In the genomic region with DNA sequence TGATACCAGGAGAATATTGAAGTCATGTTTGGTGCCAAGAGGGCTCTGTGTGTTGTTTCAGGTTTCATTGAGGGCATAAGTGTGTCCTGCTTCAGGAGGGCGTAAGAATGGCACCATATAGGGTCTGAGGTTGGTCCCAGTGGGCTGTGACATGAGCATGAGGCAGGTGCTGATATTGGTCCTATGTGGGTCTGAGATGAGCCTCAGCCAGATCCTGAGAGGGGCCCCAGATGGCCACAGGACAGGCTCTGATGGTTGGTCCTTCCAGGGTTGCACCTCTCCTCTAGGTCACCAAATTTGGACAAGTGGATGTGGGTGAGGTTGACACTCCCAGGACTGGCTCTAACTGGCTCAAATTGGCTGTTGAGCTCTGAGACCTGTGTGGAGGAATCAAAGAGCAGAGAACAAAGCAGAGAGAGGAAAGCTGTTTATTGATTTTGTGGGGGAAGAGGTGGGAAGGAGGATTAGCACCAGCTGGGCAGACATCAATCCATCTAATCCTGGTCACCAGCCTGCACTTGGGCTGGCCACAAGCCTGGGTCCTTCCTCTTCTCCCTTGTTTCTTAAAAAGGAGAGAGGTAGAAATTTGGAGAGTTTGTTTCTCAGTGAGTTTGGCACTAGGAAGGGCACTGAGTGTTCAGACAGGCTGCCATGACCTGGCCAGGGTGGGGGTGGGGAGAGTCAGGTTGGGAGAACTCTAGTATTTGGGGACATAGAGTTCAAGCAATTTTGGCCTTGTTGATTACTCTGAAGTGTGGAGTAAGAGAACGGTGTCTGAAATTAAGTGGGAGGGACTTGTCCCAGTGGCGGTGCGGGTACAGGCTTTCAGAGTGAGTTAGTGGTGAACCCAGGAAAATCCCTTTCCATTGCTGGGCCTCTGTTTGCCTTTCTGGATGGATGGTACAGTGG, we compare ENCODE assay signal across 1 cellular context.
TF ChIP-seq lines count a peak whose summit lies in the region.

No MANE protein-coding gene starts in this region.

TF ChIP-seq in GM23338, 12 proteins besides CTCF, POLR2A, EP300 and RAD21 (continued from another document):
- TF ChIP-seq, protein P1, sequence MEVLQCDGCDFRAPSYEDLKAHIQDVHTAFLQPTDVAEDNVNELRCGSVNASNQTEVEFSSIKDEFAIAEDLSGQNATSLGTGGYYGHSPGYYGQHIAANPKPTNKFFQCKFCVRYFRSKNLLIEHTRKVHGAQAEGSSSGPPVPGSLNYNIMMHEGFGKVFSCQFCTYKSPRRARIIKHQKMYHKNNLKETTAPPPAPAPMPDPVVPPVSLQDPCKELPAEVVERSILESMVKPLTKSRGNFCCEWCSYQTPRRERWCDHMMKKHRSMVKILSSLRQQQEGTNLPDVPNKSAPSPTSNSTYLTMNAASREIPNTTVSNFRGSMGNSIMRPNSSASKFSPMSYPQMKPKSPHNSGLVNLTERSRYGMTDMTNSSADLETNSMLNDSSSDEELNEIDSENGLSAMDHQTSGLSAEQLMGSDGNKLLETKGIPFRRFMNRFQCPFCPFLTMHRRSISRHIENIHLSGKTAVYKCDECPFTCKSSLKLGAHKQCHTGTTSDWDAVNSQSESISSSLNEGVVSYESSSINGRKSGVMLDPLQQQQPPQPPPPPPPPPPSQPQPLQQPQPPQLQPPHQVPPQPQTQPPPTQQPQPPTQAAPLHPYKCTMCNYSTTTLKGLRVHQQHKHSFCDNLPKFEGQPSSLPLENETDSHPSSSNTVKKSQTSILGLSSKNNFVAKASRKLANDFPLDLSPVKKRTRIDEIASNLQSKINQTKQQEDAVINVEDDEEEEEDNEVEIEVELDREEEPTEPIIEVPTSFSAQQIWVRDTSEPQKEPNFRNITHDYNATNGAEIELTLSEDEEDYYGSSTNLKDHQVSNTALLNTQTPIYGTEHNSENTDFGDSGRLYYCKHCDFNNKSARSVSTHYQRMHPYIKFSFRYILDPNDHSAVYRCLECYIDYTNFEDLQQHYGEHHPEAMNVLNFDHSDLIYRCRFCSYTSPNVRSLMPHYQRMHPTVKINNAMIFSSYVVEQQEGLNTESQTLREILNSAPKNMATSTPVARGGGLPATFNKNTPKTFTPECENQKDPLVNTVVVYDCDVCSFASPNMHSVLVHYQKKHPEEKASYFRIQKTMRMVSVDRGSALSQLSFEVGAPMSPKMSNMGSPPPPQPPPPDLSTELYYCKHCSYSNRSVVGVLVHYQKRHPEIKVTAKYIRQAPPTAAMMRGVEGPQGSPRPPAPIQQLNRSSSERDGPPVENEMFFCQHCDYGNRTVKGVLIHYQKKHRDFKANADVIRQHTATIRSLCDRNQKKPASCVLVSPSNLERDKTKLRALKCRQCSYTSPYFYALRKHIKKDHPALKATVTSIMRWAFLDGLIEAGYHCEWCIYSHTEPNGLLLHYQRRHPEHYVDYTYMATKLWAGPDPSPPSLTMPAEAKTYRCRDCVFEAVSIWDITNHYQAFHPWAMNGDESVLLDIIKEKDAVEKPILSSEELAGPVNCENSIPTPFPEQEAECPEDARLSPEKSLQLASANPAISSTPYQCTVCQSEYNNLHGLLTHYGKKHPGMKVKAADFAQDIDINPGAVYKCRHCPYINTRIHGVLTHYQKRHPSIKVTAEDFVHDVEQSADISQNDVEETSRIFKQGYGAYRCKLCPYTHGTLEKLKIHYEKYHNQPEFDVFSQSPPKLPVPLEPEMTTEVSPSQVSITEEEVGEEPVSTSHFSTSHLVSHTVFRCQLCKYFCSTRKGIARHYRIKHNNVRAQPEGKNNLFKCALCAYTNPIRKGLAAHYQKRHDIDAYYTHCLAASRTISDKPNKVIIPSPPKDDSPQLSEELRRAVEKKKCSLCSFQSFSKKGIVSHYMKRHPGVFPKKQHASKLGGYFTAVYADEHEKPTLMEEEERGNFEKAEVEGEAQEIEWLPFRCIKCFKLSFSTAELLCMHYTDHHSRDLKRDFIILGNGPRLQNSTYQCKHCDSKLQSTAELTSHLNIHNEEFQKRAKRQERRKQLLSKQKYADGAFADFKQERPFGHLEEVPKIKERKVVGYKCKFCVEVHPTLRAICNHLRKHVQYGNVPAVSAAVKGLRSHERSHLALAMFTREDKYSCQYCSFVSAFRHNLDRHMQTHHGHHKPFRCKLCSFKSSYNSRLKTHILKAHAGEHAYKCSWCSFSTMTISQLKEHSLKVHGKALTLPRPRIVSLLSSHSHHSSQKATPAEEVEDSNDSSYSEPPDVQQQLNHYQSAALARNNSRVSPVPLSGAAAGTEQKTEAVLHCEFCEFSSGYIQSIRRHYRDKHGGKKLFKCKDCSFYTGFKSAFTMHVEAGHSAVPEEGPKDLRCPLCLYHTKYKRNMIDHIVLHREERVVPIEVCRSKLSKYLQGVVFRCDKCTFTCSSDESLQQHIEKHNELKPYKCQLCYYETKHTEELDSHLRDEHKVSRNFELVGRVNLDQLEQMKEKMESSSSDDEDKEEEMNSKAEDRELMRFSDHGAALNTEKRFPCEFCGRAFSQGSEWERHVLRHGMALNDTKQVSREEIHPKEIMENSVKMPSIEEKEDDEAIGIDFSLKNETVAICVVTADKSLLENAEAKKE (CRISPR knock-in tag; IDR thresholded peaks at IDR 0.05): no peak
- TF ChIP-seq, protein P2, sequence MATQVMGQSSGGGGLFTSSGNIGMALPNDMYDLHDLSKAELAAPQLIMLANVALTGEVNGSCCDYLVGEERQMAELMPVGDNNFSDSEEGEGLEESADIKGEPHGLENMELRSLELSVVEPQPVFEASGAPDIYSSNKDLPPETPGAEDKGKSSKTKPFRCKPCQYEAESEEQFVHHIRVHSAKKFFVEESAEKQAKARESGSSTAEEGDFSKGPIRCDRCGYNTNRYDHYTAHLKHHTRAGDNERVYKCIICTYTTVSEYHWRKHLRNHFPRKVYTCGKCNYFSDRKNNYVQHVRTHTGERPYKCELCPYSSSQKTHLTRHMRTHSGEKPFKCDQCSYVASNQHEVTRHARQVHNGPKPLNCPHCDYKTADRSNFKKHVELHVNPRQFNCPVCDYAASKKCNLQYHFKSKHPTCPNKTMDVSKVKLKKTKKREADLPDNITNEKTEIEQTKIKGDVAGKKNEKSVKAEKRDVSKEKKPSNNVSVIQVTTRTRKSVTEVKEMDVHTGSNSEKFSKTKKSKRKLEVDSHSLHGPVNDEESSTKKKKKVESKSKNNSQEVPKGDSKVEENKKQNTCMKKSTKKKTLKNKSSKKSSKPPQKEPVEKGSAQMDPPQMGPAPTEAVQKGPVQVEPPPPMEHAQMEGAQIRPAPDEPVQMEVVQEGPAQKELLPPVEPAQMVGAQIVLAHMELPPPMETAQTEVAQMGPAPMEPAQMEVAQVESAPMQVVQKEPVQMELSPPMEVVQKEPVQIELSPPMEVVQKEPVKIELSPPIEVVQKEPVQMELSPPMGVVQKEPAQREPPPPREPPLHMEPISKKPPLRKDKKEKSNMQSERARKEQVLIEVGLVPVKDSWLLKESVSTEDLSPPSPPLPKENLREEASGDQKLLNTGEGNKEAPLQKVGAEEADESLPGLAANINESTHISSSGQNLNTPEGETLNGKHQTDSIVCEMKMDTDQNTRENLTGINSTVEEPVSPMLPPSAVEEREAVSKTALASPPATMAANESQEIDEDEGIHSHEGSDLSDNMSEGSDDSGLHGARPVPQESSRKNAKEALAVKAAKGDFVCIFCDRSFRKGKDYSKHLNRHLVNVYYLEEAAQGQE (IDR thresholded peaks at IDR 0.05; ENCODE audit: unreplicated experiment): no peak
- TF ChIP-seq ZNF114 (CRISPR knock-in tag; IDR thresholded peaks at IDR 0.05) (no peak), POLR2AphosphoS5 (IDR thresholded peaks at IDR 0.05; ENCODE audit: low read depth) (no peak), EZH2phosphoT487 (IDR thresholded peaks at IDR 0.05; ENCODE audit: unreplicated experiment) (no peak)
